In the genomic region with DNA sequence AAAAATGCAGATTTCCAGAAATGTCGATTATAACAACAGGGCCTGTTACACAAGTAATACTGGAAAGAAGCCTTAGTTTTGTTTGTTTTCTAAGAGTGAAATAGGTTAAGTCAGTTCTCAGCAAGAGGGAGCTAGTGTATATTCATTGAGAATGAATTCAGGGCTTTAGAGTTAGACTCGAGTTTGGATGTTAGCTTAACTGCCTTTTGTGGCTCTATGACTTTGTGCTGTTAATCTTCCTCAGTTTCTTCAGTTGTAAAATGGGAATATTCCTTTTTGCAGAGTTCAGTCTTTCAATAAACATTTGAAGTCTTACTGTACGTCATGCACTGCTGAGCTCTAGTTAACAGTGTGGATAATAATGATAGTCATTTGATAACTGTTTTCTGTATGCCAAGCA, we compare ENCODE assay signal across 8 cellular contexts. TPM values are rescaled to one million over a fixed set of nuclear protein-coding genes. Genes with fewer than 3 reads are reported as not detected.
A peak's percentile ranks its signal among the peaks of the same experiment; 100 is the strongest.
DNase-seq lines count a peak whose midpoint lies in the region; ATAC-seq, FAIRE-seq and TF ChIP-seq lines count a peak whose summit lies in the region.

No MANE protein-coding gene starts in this region.

- H3K4me2 ChIP-seq in BLaER1, result peak overlapping the region; percentile 97

- no peak for TF ChIP-seq CTCF in HFFc6 (IDR thresholded peaks at IDR 0.05)

- DNase-seq in HFFc6, result peak; percentile 42
- no peak for DNase-seq in effector CD8-positive, alpha-beta T cell (lab: John Stamatoyannopoulos, UW)
- no peak for DNase-seq in CD1c-positive myeloid dendritic cell (ENCODE audit: extremely low spot score)

- H3K4me1 ChIP-seq in BLaER1 (peaks cover 47% of the 10 kb centered on the region), subcutaneous abdominal adipose tissue (ENCODE audit: control insufficient read depth in 5 of 5, insufficient read depth in 5 of 5, low read length in 5 of 5) (peaks cover 4 to 60% (median 54%) of the 10 kb centered on the region in 5 donors)

- H3K27ac ChIP-seq in BLaER1 (peak overlapping the region; percentile 96), subcutaneous abdominal adipose tissue (ENCODE audit: low read depth, low read length) (peak overlapping the region; percentile 95)

- H3K4me1 Mint-ChIP-seq in HFFc6 (ENCODE audit: low read depth), result peaks cover 70% of the 10 kb centered on the region
- H3K4me1 Mint-ChIP-seq in activated naive CD8-positive, alpha-beta T cell (ENCODE audit: low read depth), result peaks cover 64% of the 10 kb centered on the region

- H3K27ac Mint-ChIP-seq in HFFc6, result peak overlapping the region; percentile 94
- H3K27ac Mint-ChIP-seq in activated naive CD8-positive, alpha-beta T cell, result peak overlapping the region; percentile 96

- H3K27me3 ChIP-seq in BLaER1 (no peaks in the 10 kb centered on the region), subcutaneous abdominal adipose tissue (ENCODE audit: control insufficient read depth in 5 of 5, insufficient read depth in 4 of 5, low read length in 5 of 5) (no peaks in the 10 kb centered on the region)

- ATAC-seq in HG03159 (IDR thresholded peaks at IDR 0.05; ENCODE audit: unreplicated experiment), result no peak

- H3K9ac ChIP-seq in BLaER1, result peak overlapping the region; percentile 95
- H3K9ac ChIP-seq in subcutaneous abdominal adipose tissue (ENCODE audit: low read length in 5 of 5), result peak overlapping the region; percentile 39 to 95 (median 81)

- peak overlapping the region; percentile 88 for H3K4me3 Mint-ChIP-seq in HFFc6
- peak overlapping the region; percentile 96 for H3K4me3 Mint-ChIP-seq in activated naive CD8-positive, alpha-beta T cell

- H4K20me1 ChIP-seq in BLaER1, result peaks cover 54% of the 10 kb centered on the region

- peak; percentile 47 for FAIRE-seq in islet of Langerhans (lab: Jason Lieb, UNC)

- peaks cover 30% of the 10 kb centered on the region for H3K36me3 Mint-ChIP-seq in HFFc6 (ENCODE audit: low read depth)
- peaks cover 15% of the 10 kb centered on the region for H3K36me3 Mint-ChIP-seq in activated naive CD8-positive, alpha-beta T cell

- H3K27me3 Mint-ChIP-seq in HFFc6 (ENCODE audit: insufficient read depth), result peaks cover 2% of the 10 kb centered on the region; the same call in 1 of the 2 replicates
- H3K27me3 Mint-ChIP-seq in activated naive CD8-positive, alpha-beta T cell, result no peaks in the 10 kb centered on the region

- H3K9me3 ChIP-seq in BLaER1 (no peaks in the 10 kb centered on the region), subcutaneous abdominal adipose tissue (ENCODE audit: control insufficient read depth in 5 of 5, low read length in 5 of 5) (no peaks in the 10 kb centered on the region)

- no peaks in the 10 kb centered on the region for H3K9me3 Mint-ChIP-seq in HFFc6
- H3K9me3 Mint-ChIP-seq in activated naive CD8-positive, alpha-beta T cell (ENCODE audit: low read depth), result no peaks in the 10 kb centered on the region

- H3K36me3 ChIP-seq in BLaER1 (peaks cover 19% of the 10 kb centered on the region; the same call in 1 of the 2 replicates), subcutaneous abdominal adipose tissue (ENCODE audit: control insufficient read depth in 5 of 5, insufficient read depth in 5 of 5, low read length in 5 of 5) (no peaks in the 10 kb centered on the region)

- H3K4me3 ChIP-seq in BLaER1 (peak overlapping the region; percentile 76), subcutaneous abdominal adipose tissue (ENCODE audit: low read depth in 1 of 5, low read length in 5 of 5) (peak overlapping the region; percentile 73 to 92 (median 88))

RNA-seq across cellular contexts. Expression of a gene that starts 1.0 kb away (rescaled TPM):
- total RNA-seq in HFFc6 (2021; fragmentation: NEBNext Ultra II Directional; extraction: Animal tissue kit (Norgen Biotek cat#: 25700)), result 100 to 1,000 TPM; 157 to 198 (median 184) TPM

RNA-seq across cellular contexts. Expression of a gene that starts 33.1 kb away (rescaled TPM):
- total RNA-seq in HFFc6 (2021; fragmentation: NEBNext Ultra II Directional; extraction: Animal tissue kit (Norgen Biotek cat#: 25700)), result 10 to 100 TPM; 26.5 to 31.3 (median 29.8) TPM
